In the genomic region with DNA sequence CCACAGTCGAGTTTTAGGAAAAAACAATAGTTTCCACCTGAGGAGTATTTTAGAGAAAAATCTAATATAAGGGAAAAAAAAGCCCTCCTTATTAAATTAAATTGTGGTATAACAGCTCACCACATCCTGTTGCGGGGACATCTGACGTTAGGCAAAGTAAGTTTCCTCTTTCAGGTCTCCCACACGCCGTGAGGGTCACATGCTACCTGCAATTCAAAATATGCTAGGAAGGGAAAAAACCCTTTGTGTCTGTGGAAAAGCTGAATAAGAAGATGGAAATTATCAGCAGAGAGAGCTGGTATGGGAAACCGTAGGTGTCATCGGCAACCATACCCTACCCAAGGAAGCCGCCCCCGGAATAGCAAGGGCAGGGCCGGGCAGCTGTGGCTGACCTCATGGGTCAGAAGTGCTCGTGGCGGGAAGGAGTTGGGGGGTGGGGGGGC, we compare ENCODE assay signal across 9 cellular contexts.
DNase-seq lines count a peak whose midpoint lies in the region; ATAC-seq and TF ChIP-seq lines count a peak whose summit lies in the region.
"Had no signal": no experiment of that assay in that cellular context is flagged by ENCODE, and none has a peak within 500 bp of the region (broad histone marks: within the 10 kb centered on the region; RNA-seq: fewer than 3 reads in every experiment).

No MANE protein-coding gene starts in this region.

- POLR2A ChIA-PET in activated CD8-positive, alpha-beta T cell treated with anti-CD3 and anti-CD28 coated beads, Interleukin-2, amount 10 ng/mL, durations not matched to agents 7 days and 5 days (lab: Charles Lee) = interaction anchor here (0.6 to 2.3 kb wide), 6 partner anchors 8 to 157 kb away, joined by 3 to 12 read pairs (median 4); no protein-coding TSS in a partner anchor
- POLR2A ChIA-PET in naive thymus-derived CD4-positive, alpha-beta T cell (lab: Charles Lee) = interaction anchor here (0.7 to 2.8 kb wide), 13 partner anchors 14 to 157 kb away, joined by 3 to 62 read pairs (median 5); partner anchors contain the start of gene NFATC1

- peaks cover 35 to 67% of the 10 kb centered on the region in 2 donors for H3K4me1 ChIP-seq in naive thymus-derived CD4-positive, alpha-beta T cell (ENCODE audit: control insufficient read depth in 2 of 2, insufficient read depth in 2 of 2, low read length in 2 of 2)
- H3K4me1 ChIP-seq in breast epithelium = peaks cover 0 to 8% of the 10 kb centered on the region in 2 donors

- H3K27me3 Mint-ChIP-seq in activated CD8-positive, alpha-beta T cell treated with anti-CD3 and anti-CD28 coated beads, Interleukin-2, amount 10 ng/mL, durations not matched to agents 7 days and 5 days (ENCODE audit: low read depth) = no peaks in the 10 kb centered on the region
- no peaks in the 10 kb centered on the region for H3K27me3 Mint-ChIP-seq in naive thymus-derived CD4-positive, alpha-beta T cell

- no peaks in the 10 kb centered on the region for H3K9me3 ChIP-seq in naive thymus-derived CD4-positive, alpha-beta T cell (ENCODE audit: control insufficient read depth in 2 of 3, low read length in 3 of 3)
- no peaks in the 10 kb centered on the region for H3K9me3 ChIP-seq in breast epithelium

- no peaks in the 10 kb centered on the region for H3K27me3 ChIP-seq in naive thymus-derived CD4-positive, alpha-beta T cell (ENCODE audit: control insufficient read depth in 2 of 2, insufficient read depth in 2 of 2, low read length in 2 of 2)
- H3K27me3 ChIP-seq in breast epithelium = no peaks in the 10 kb centered on the region

- peak overlapping the region; percentile 97 for H3K27ac Mint-ChIP-seq in activated CD8-positive, alpha-beta T cell treated with anti-CD3 and anti-CD28 coated beads, Interleukin-2, amount 10 ng/mL, durations not matched to agents 7 days and 5 days
- peak overlapping the region; percentile 88 to 100 (median 98) for H3K27ac Mint-ChIP-seq in naive thymus-derived CD4-positive, alpha-beta T cell

- DNase-seq in A172 (ENCODE audit: low spot score) (peak; percentile 33), GM20000 (ENCODE audit: low spot score) (peak; percentile 77), dedifferentiated amniotic fluid mesenchymal stem cell (ENCODE audit: extremely low spot score) (no peak), NCI-H748 treated with DMSO at 0.1 percent for 48 hours (lab: John Stamatoyannopoulos, UW) (no peak), breast epithelium (ENCODE audit: low spot score in 2 of 2) (no peak)
- DNase-seq in activated CD8-positive, alpha-beta T cell treated with anti-CD3 and anti-CD28 coated beads, Interleukin-2, amount 10 ng/mL, durations not matched to agents 7 days and 5 days = peak; percentile 88
- DNase-seq in naive thymus-derived CD4-positive, alpha-beta T cell = peak; percentile 15 to 91 (median 88)

- CTCF ChIA-PET in activated CD8-positive, alpha-beta T cell treated with anti-CD3 and anti-CD28 coated beads, Interleukin-2, amount 10 ng/mL, durations not matched to agents 7 days and 5 days (lab: Charles Lee) = interaction anchor here (0.8 to 2.8 kb wide), 11 partner anchors 12 to 149 kb away, joined by 3 to 17 read pairs (median 4); partner anchors contain the start of gene NFATC1
- CTCF ChIA-PET in naive thymus-derived CD4-positive, alpha-beta T cell (lab: Charles Lee) = interaction anchor here (0.9 to 2.7 kb wide), 7 partner anchors 9 to 143 kb away, joined by 3 to 17 read pairs (median 4); no protein-coding TSS in a partner anchor

- H3K9me3 Mint-ChIP-seq in activated CD8-positive, alpha-beta T cell treated with anti-CD3 and anti-CD28 coated beads, Interleukin-2, amount 10 ng/mL, durations not matched to agents 7 days and 5 days (ENCODE audit: insufficient read depth) = no peaks in the 10 kb centered on the region
- H3K9me3 Mint-ChIP-seq in naive thymus-derived CD4-positive, alpha-beta T cell = peaks cover 0 to 3% (median 0%) of the 10 kb centered on the region in 11 donors

- H3K27ac ChIP-seq in naive thymus-derived CD4-positive, alpha-beta T cell (ENCODE audit: low read depth, low read length) = peak overlapping the region; percentile 93
- peak overlapping the region in 1 of 2 donors; percentile 14 for H3K27ac ChIP-seq in breast epithelium

- peak overlapping the region; percentile 56 for H3K4me3 ChIP-seq in naive thymus-derived CD4-positive, alpha-beta T cell (ENCODE audit: low read length)
- H3K4me3 ChIP-seq in breast epithelium = no peak overlapping the region
- H3K4me3 ChIP-seq: lung had no signal

- intact Hi-C loops in naive thymus-derived CD4-positive, alpha-beta T cell (cut with micrococcal nuclease) = loop anchor here (1.0 to 10.0 kb wide), 18 partner anchors 7 to 584 kb away; partner anchors contain the start of genes ATP9B (in 2 of the 2), CTDP1 (in 2 of the 2), TXNL4A (in 2 of the 2) and ADNP2 (in 1 of the 2)
- intact Hi-C loops in breast epithelium (cut with DNase I; ENCODE audit: low total_unique reads) = loop anchor here (5.0 to 10.0 kb wide), 2 partner anchors 61 to 119 kb away; no protein-coding TSS in a partner anchor

- H3K4me3 Mint-ChIP-seq in activated CD8-positive, alpha-beta T cell treated with anti-CD3 and anti-CD28 coated beads, Interleukin-2, amount 10 ng/mL, durations not matched to agents 7 days and 5 days = peak overlapping the region; percentile 60
- H3K4me3 Mint-ChIP-seq in naive thymus-derived CD4-positive, alpha-beta T cell = peak overlapping the region; percentile 83 to 93 (median 90)

- ATAC-seq in HG03565 (IDR thresholded peaks at IDR 0.05; ENCODE audit: unreplicated experiment) = peak; percentile 55
- peak; percentile 57 for ATAC-seq in activated CD8-positive, alpha-beta T cell treated with anti-CD3 and anti-CD28 coated beads, Interleukin-2, amount 10 ng/mL, durations not matched to agents 7 days and 5 days
- peak; percentile 79 for ATAC-seq in naive thymus-derived CD4-positive, alpha-beta T cell

- peaks cover 10% of the 10 kb centered on the region for H3K36me3 Mint-ChIP-seq in activated CD8-positive, alpha-beta T cell treated with anti-CD3 and anti-CD28 coated beads, Interleukin-2, amount 10 ng/mL, durations not matched to agents 7 days and 5 days (ENCODE audit: low read depth)
- peaks cover under 1 to 14% (median 10%) of the 10 kb centered on the region in 5 donors for H3K36me3 Mint-ChIP-seq in naive thymus-derived CD4-positive, alpha-beta T cell

- no peak for TF ChIP-seq POLR2A in breast epithelium (IDR thresholded peaks at IDR 0.05)

- peaks cover 0 to 15% (median 13%) of the 10 kb centered on the region in 3 experiments for H3K36me3 ChIP-seq in naive thymus-derived CD4-positive, alpha-beta T cell (ENCODE audit: control insufficient read depth in 2 of 3, insufficient read depth in 3 of 3, low read length in 3 of 3)
- H3K36me3 ChIP-seq in breast epithelium = no peaks in the 10 kb centered on the region

- H3K4me1 Mint-ChIP-seq in activated CD8-positive, alpha-beta T cell treated with anti-CD3 and anti-CD28 coated beads, Interleukin-2, amount 10 ng/mL, durations not matched to agents 7 days and 5 days (ENCODE audit: low read depth) = peaks cover 61% of the 10 kb centered on the region
- H3K4me1 Mint-ChIP-seq in naive thymus-derived CD4-positive, alpha-beta T cell = peaks cover 48 to 94% (median 75%) of the 10 kb centered on the region in 7 donors

- no peak for TF ChIP-seq CTCF in GM20000 (IDR thresholded peaks at IDR 0.05; ENCODE audit: extremely low read depth, missing control alignments)
- no peak for TF ChIP-seq CTCF in breast epithelium (IDR thresholded peaks at IDR 0.05)

Comparison
In these comparisons a context has a peak if more than half of its experiments do, and no peak if none do; other contexts are left out.
1. DNase-seq: peak in A172 (single experiment), GM20000 (single experiment), activated CD8-positive, alpha-beta T cell treated with anti-CD3 and anti-CD28 coated beads, Interleukin-2, amount 10 ng/mL, durations not matched to agents 7 days and 5 days (single experiment) and naive thymus-derived CD4-positive, alpha-beta T cell (9 of 9); none in dedifferentiated amniotic fluid mesenchymal stem cell (single experiment), NCI-H748 treated with DMSO at 0.1 percent for 48 hours (single experiment) and breast epithelium (0 of 2).
2. Peak in every context shown above with its lines, with median percentiles within 50 percentile points of each other: ATAC-seq.